Comparison of ENCODE assay signal across 8 cellular contexts in the genomic region with DNA sequence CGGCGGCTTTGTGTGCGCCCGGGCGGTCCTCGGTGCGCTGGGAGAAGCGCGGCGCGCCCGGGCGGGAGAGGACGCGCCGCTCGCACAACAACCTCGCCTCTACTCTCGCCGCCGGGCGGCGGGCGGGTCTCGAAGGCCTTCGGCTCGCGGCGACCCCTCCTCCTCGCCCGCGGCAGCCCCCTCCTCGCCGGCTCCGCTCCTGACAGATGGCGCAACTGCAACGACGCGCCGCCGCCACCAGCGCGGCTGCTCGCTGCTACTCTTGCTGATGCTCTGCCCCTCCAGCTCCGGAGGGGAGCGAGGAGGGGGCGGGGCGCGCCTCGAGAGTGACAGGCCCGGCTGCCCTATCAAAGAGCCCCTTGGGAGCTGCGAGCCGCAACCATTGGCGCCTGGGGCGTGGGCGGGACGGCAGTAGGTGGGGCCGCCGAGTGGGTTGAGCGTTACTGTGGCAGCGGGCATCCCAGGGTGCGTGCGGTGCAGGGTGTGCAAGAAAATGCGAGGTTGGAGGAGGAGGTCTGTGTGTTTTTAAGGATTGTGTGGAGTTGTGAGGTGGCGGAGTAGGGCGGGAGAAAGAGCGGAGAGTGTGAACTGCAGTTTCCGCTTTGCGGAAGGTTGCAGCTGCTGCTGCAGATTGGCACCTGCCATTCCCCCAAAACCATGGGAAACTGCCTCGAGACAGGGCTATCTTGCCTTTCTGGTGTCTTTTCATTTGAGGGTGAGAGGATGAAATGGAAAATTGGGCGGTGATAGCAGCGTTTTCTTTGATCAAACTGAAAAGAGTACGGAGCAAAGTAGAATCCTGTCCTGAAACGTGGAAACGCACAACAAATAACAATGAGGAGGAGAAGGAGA. TPM values are rescaled to one million over a fixed set of nuclear protein-coding genes. Genes with fewer than 3 reads are reported as not detected.
DNase-seq lines count a peak whose midpoint lies in the region; ATAC-seq and TF ChIP-seq lines count a peak whose summit lies in the region.

TSS of gene FYN (minus strand) at position 275 of the 852 bp plus-strand sequence. CDS start 153,401 bp downstream, outside the sequence.

- peak within 1 kb of the TSS; percentile 92 for H3K4me3 ChIP-seq in DOHH2 (ENCODE audit: low read length)
- H3K4me3 ChIP-seq in RWPE2 (ENCODE audit: severe bottlenecking), result peak within 1 kb of the TSS; percentile 90

- H3K4me2 ChIP-seq in DOHH2 (ENCODE audit: low read length), result peak within 1 kb of the TSS; percentile 97

- H3K4me1 ChIP-seq in DOHH2 (ENCODE audit: control insufficient read depth, low read length), result peaks cover 25% of the 10 kb centered on the region
- peaks cover 7% of the 10 kb centered on the region for H3K4me1 ChIP-seq in RWPE2 (ENCODE audit: insufficient read depth, poor library complexity, severe bottlenecking)

- no peaks in the 10 kb centered on the region; the same call in none of the 2 replicates for H3F3A ChIP-seq in DOHH2 (ENCODE audit: control insufficient read depth, insufficient read depth)

- H3K9me3 ChIP-seq in DOHH2 (ENCODE audit: control insufficient read depth, insufficient read depth, low read length) (no peaks in the 10 kb centered on the region), RWPE2 (ENCODE audit: severe bottlenecking) (no peaks in the 10 kb centered on the region)

- intact Hi-C loops in activated T-helper 2 cell treated with anti-CD3 and anti-CD28 coated beads, Interferon-gamma antibody, Interleukin-2, Interleukin-4, amounts not matched to agents 10 μg/mL and 5 μg/mL and 100 μg/mL, durations not matched to agents 14 hours and 24 hours and 36 hours (cut with micrococcal nuclease), result loop anchor here (1.0 to 5.0 kb wide), 5 partner anchors 69 to 391 kb away; partner anchors contain the start of genes FAM229B, REV3L and TUBE1

- no peaks in the 10 kb centered on the region for H4K20me1 ChIP-seq in DOHH2 (ENCODE audit: control insufficient read depth, insufficient read depth, low read depth, low read length)

- peaks cover 2% of the 10 kb centered on the region for H3K27me3 Mint-ChIP-seq in activated T-helper 2 cell treated with anti-CD3 and anti-CD28 coated beads, Interferon-gamma antibody, Interleukin-2, Interleukin-4, amounts not matched to agents 10 μg/mL and 5 μg/mL and 100 μg/mL, durations not matched to agents 14 hours and 24 hours and 36 hours (ENCODE audit: low read depth)
- H3K27me3 Mint-ChIP-seq in natural killer cell treated with Interleukin-12 subunit alpha and Interleukin-12 subunit beta and Interleukin-15 and Interleukin-18, amount 100 ng/mL, for 72 hours, result no peaks in the 10 kb centered on the region

- H3K4me1 Mint-ChIP-seq in activated T-helper 2 cell treated with anti-CD3 and anti-CD28 coated beads, Interferon-gamma antibody, Interleukin-2, Interleukin-4, amounts not matched to agents 10 μg/mL and 5 μg/mL and 100 μg/mL, durations not matched to agents 14 hours and 24 hours and 36 hours (ENCODE audit: low read depth), result peaks cover 40% of the 10 kb centered on the region
- peaks cover 32 to 41% of the 10 kb centered on the region in 2 donors for H3K4me1 Mint-ChIP-seq in natural killer cell treated with Interleukin-12 subunit alpha and Interleukin-12 subunit beta and Interleukin-15 and Interleukin-18, amount 100 ng/mL, for 72 hours (ENCODE audit: low read depth in 2 of 2)

- H3K79me2 ChIP-seq in DOHH2 (ENCODE audit: control insufficient read depth, low read length), result peaks cover 14% of the 10 kb centered on the region

- H3K27ac Mint-ChIP-seq in activated T-helper 2 cell treated with anti-CD3 and anti-CD28 coated beads, Interferon-gamma antibody, Interleukin-2, Interleukin-4, amounts not matched to agents 10 μg/mL and 5 μg/mL and 100 μg/mL, durations not matched to agents 14 hours and 24 hours and 36 hours, result peak within 1 kb of the TSS; percentile 94
- H3K27ac Mint-ChIP-seq in natural killer cell treated with Interleukin-12 subunit alpha and Interleukin-12 subunit beta and Interleukin-15 and Interleukin-18, amount 100 ng/mL, for 72 hours, result peak within 1 kb of the TSS; percentile 83

- H3K36me3 ChIP-seq in DOHH2 (ENCODE audit: control insufficient read depth, low read length) (no peaks in the 10 kb centered on the region), RWPE2 (ENCODE audit: low read depth) (no peaks in the 10 kb centered on the region)

- peaks cover 16% of the 10 kb centered on the region for H3K27me3 ChIP-seq in DOHH2 (ENCODE audit: control insufficient read depth, low read length)
- no peaks in the 10 kb centered on the region for H3K27me3 ChIP-seq in RWPE2 (ENCODE audit: insufficient read depth, poor library complexity, severe bottlenecking)

- peak within 1 kb of the TSS; percentile 97 for H3K4me3 Mint-ChIP-seq in activated T-helper 2 cell treated with anti-CD3 and anti-CD28 coated beads, Interferon-gamma antibody, Interleukin-2, Interleukin-4, amounts not matched to agents 10 μg/mL and 5 μg/mL and 100 μg/mL, durations not matched to agents 14 hours and 24 hours and 36 hours (ENCODE audit: low read depth)
- H3K4me3 Mint-ChIP-seq in natural killer cell treated with Interleukin-12 subunit alpha and Interleukin-12 subunit beta and Interleukin-15 and Interleukin-18, amount 100 ng/mL, for 72 hours, result peak within 1 kb of the TSS; percentile 98

- peak; percentile 97 for ATAC-seq in RWPE2 (ENCODE audit: low read depth)
- peak; percentile 98 for ATAC-seq in natural killer cell treated with Interleukin-12 subunit alpha and Interleukin-12 subunit beta and Interleukin-15 and Interleukin-18, amount 100 ng/mL, for 72 hours
- peak; percentile 83 for ATAC-seq in stimulated activated naive CD8-positive, alpha-beta T cell treated with anti-CD3 and anti-CD28 coated beads, Interleukin-15, Interleukin-2, amounts not matched to agents 100 U/mL and 50 U/mL, for 24 hours

- TF ChIP-seq CTCF in DOHH2 (IDR thresholded peaks at IDR 0.05; ENCODE audit: low read depth, low read length, poor library complexity, severe bottlenecking) (peak; percentile 19), RWPE2 (IDR thresholded peaks at IDR 0.05; ENCODE audit: poor library complexity, severe bottlenecking) (peak; percentile 28)

- DNase-seq in H4 (ENCODE audit: low spot score) (peak; percentile 84), LoVo (ENCODE audit: low spot score) (peak; percentile 96), RWPE2 (ENCODE audit: low spot score) (peak; percentile 96), fibroblast of peridontal ligament (ENCODE audit: extremely low read depth) (peak; percentile 91)
- peak; percentile 98 for DNase-seq in activated T-helper 2 cell treated with anti-CD3 and anti-CD28 coated beads, Interferon-gamma antibody, Interleukin-2, Interleukin-4, amounts not matched to agents 10 μg/mL and 5 μg/mL and 100 μg/mL, durations not matched to agents 14 hours and 24 hours and 36 hours (ENCODE audit: low spot score)
- DNase-seq in natural killer cell treated with Interleukin-12 subunit alpha and Interleukin-12 subunit beta and Interleukin-15 and Interleukin-18, amount 100 ng/mL, for 72 hours (ENCODE audit: low spot score), result peak; percentile 99
- peak; percentile 100 for DNase-seq in stimulated activated naive CD8-positive, alpha-beta T cell treated with anti-CD3 and anti-CD28 coated beads, Interleukin-15, Interleukin-2, amounts not matched to agents 100 U/mL and 50 U/mL, for 24 hours

- no peaks in the 10 kb centered on the region for H3K9me2 ChIP-seq in DOHH2 (replicated peaks; ENCODE audit: control insufficient read depth, low read length)

- no peaks in the 10 kb centered on the region for H3K9me3 Mint-ChIP-seq in activated T-helper 2 cell treated with anti-CD3 and anti-CD28 coated beads, Interferon-gamma antibody, Interleukin-2, Interleukin-4, amounts not matched to agents 10 μg/mL and 5 μg/mL and 100 μg/mL, durations not matched to agents 14 hours and 24 hours and 36 hours
- no peaks in the 10 kb centered on the region for H3K9me3 Mint-ChIP-seq in natural killer cell treated with Interleukin-12 subunit alpha and Interleukin-12 subunit beta and Interleukin-15 and Interleukin-18, amount 100 ng/mL, for 72 hours

- H3K36me3 Mint-ChIP-seq in activated T-helper 2 cell treated with anti-CD3 and anti-CD28 coated beads, Interferon-gamma antibody, Interleukin-2, Interleukin-4, amounts not matched to agents 10 μg/mL and 5 μg/mL and 100 μg/mL, durations not matched to agents 14 hours and 24 hours and 36 hours (ENCODE audit: low read depth), result peaks cover 34% of the 10 kb centered on the region
- peaks cover 6% of the 10 kb centered on the region for H3K36me3 Mint-ChIP-seq in natural killer cell treated with Interleukin-12 subunit alpha and Interleukin-12 subunit beta and Interleukin-15 and Interleukin-18, amount 100 ng/mL, for 72 hours

- H3K27ac ChIP-seq in DOHH2 (ENCODE audit: low read depth, low read length) (peak within 1 kb of the TSS; percentile 48), RWPE2 (ENCODE audit: poor library complexity, severe bottlenecking) (no peak within 1 kb of the TSS)

RNA-seq across cellular contexts. Expression of gene FYN, which starts in this region (rescaled TPM):
- 19.9 and 22.8 TPM in 2 replicates for total RNA-seq in H4 (2014; rRNA removed; shearing (Covaris generic))
- total RNA-seq in activated T-helper 2 cell treated with anti-CD3 and anti-CD28 coated beads, Interferon-gamma antibody, Interleukin-2, Interleukin-4, amounts not matched to agents 10 μg/mL and 5 μg/mL and 100 μg/mL, durations not matched to agents 14 hours and 24 hours and 36 hours, result 359 TPM in 2 replicates
- 100 to 1,000 TPM; 273 to 443 TPM for total RNA-seq in natural killer cell treated with Interleukin-12 subunit alpha and Interleukin-12 subunit beta and Interleukin-15 and Interleukin-18, amount 100 ng/mL, for 72 hours

Comparison
In these comparisons a context has a peak if more than half of its experiments do, and no peak if none do; other contexts are left out.
1. RNA of gene FYN (total RNA-seq): 273 to 443 TPM in natural killer cell treated with Interleukin-12 subunit alpha and Interleukin-12 subunit beta and Interleukin-15 and Interleukin-18, amount 100 ng/mL, for 72 hours and 359 TPM in activated T-helper 2 cell treated with anti-CD3 and anti-CD28 coated beads, Interferon-gamma antibody, Interleukin-2, Interleukin-4, amounts not matched to agents 10 μg/mL and 5 μg/mL and 100 μg/mL, durations not matched to agents 14 hours and 24 hours and 36 hours; 19.9 to 22.8 TPM in H4; every median in the first group is over 10 times any median in the second.
2. Peak in every context shown above with its lines, with median percentiles within 50 percentile points of each other: DNase-seq and ATAC-seq.